ENCODE assay signal across 30 cellular contexts in the genomic region with DNA sequence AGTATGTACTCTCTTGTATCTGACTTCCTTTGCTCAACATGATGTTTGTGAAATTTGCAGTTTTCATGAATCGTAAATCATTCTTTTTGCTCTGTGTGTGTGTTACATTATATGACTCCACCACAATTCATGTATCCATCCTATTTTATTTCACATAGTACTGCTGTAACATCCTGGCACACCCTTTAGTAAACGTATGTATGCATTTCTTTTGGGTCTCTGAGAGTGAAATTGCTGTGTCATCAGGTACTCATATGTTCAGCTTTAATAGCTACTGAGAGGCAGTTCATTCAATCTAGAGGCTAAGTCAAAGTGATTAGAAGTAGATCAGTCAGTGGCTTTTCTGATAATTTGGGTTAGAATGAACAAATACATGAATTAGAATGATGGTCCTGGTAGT.
"Had no signal": no experiment of that assay in that cellular context is flagged by ENCODE, and none has a peak within 500 bp of the region (broad histone marks: within the 10 kb centered on the region; RNA-seq: fewer than 3 reads in every experiment).

No MANE protein-coding gene starts in this region.

- H3K9me3 Mint-ChIP-seq: activated CD4-positive, alpha-beta memory T cell treated with anti-CD3 and anti-CD28 coated beads, Interleukin-2, amount 10 ng/mL, durations not matched to agents 7 days and 5 days; activated CD4-positive, alpha-beta T cell treated with anti-CD3 and anti-CD28 coated beads, Interleukin-2, amount 10 ng/mL, durations not matched to agents 7 days and 5 days; activated T-cell treated with anti-CD3 and anti-CD28 coated beads, Interleukin-2, amount 50 U/mL, for 24 hours; activated T-helper 17 cell treated with anti-CD3 and anti-CD28 coated beads, Interleukin-2, amount 50 U/mL, for 72 hours; memory B cell; naive thymus-derived CD4-positive, alpha-beta T cell; neural crest cell; stimulated activated naive B cell treated with anti-CD40 and anti-IgM and Interleukin-4, amounts not matched to agents 10 μg/mL and 1 μg/mL and 100 μg/mL, for 72 hours had no signal

- H3K4me1 Mint-ChIP-seq: activated CD4-positive, alpha-beta T cell treated with anti-CD3 and anti-CD28 coated beads, Interleukin-2, amount 10 ng/mL, durations not matched to agents 7 days and 5 days; activated T-helper 17 cell treated with anti-CD3 and anti-CD28 coated beads, Interleukin-2, amount 50 U/mL, for 72 hours; memory B cell; naive thymus-derived CD4-positive, alpha-beta T cell; stimulated activated naive B cell treated with anti-CD40 and anti-IgM and Interleukin-4, amounts not matched to agents 10 μg/mL and 1 μg/mL and 100 μg/mL, for 72 hours had no signal

- FAIRE-seq: astrocyte, small intestine had no signal

- H3K27ac ChIP-seq: brain microvascular endothelial cell, esophagus muscularis mucosa, foreskin keratinocyte, heart right ventricle, stomach, thyroid gland, upper lobe of right lung, WERI-Rb-1 had no signal

- H3K36me3 Mint-ChIP-seq: memory B cell; naive thymus-derived CD4-positive, alpha-beta T cell; stimulated activated naive B cell treated with anti-CD40 and anti-IgM and Interleukin-4, amounts not matched to agents 10 μg/mL and 1 μg/mL and 100 μg/mL, for 72 hours had no signal

- H3K27me3 ChIP-seq: brain microvascular endothelial cell, esophagus muscularis mucosa, foreskin keratinocyte, heart right ventricle, thyroid gland, upper lobe of right lung had no signal

- H3K4me1 ChIP-seq: foreskin keratinocyte, stomach, upper lobe of right lung had no signal

- ATAC-seq: activated CD4-positive, CD25-positive, alpha-beta regulatory T cell treated with anti-CD3 and anti-CD28 coated beads, Interleukin-2, amount 50 U/mL, for 24 hours; activated T-helper 17 cell treated with anti-CD3 and anti-CD28 coated beads, Interleukin-2, amount 50 U/mL, for 72 hours; foreskin keratinocyte; heart right ventricle; naive thymus-derived CD4-positive, alpha-beta T cell; sciatic nerve; stimulated activated naive B cell treated with anti-CD40 and anti-IgM and Interleukin-4, amounts not matched to agents 10 μg/mL and 1 μg/mL and 100 μg/mL, for 72 hours; T-helper 17 cell; upper lobe of right lung had no signal

- H3K4me3 ChIP-seq: esophagus muscularis mucosa, heart right ventricle, stomach, thyroid gland, upper lobe of right lung had no signal

- H3K27ac Mint-ChIP-seq: activated CD4-positive, alpha-beta memory T cell treated with anti-CD3 and anti-CD28 coated beads, Interleukin-2, amount 10 ng/mL, durations not matched to agents 7 days and 5 days; activated CD4-positive, alpha-beta T cell treated with anti-CD3 and anti-CD28 coated beads, Interleukin-2, amount 10 ng/mL, durations not matched to agents 7 days and 5 days; activated T-cell treated with anti-CD3 and anti-CD28 coated beads, Interleukin-2, amount 50 U/mL, for 24 hours; activated T-helper 17 cell treated with anti-CD3 and anti-CD28 coated beads, Interleukin-2, amount 50 U/mL, for 72 hours; memory B cell; naive thymus-derived CD4-positive, alpha-beta T cell; stimulated activated naive B cell treated with anti-CD40 and anti-IgM and Interleukin-4, amounts not matched to agents 10 μg/mL and 1 μg/mL and 100 μg/mL, for 72 hours; T-helper 17 cell had no signal

- H3K36me3 ChIP-seq: brain microvascular endothelial cell, esophagus muscularis mucosa, heart right ventricle, stomach, thyroid gland, upper lobe of right lung, WERI-Rb-1 had no signal

- H3K4me3 Mint-ChIP-seq: activated CD4-positive, alpha-beta memory T cell treated with anti-CD3 and anti-CD28 coated beads, Interleukin-2, amount 10 ng/mL, durations not matched to agents 7 days and 5 days; activated CD4-positive, alpha-beta T cell treated with anti-CD3 and anti-CD28 coated beads, Interleukin-2, amount 10 ng/mL, durations not matched to agents 7 days and 5 days; activated T-cell treated with anti-CD3 and anti-CD28 coated beads, Interleukin-2, amount 50 U/mL, for 24 hours; activated T-helper 17 cell treated with anti-CD3 and anti-CD28 coated beads, Interleukin-2, amount 50 U/mL, for 72 hours; memory B cell; naive thymus-derived CD4-positive, alpha-beta T cell; neural crest cell; stimulated activated naive B cell treated with anti-CD40 and anti-IgM and Interleukin-4, amounts not matched to agents 10 μg/mL and 1 μg/mL and 100 μg/mL, for 72 hours; T-helper 17 cell had no signal

- DNase-seq: activated CD4-positive, alpha-beta memory T cell treated with anti-CD3 and anti-CD28 coated beads, Interleukin-2, amount 10 ng/mL, durations not matched to agents 7 days and 5 days; activated CD4-positive, alpha-beta T cell treated with anti-CD3 and anti-CD28 coated beads, Interleukin-2, amount 10 ng/mL, durations not matched to agents 7 days and 5 days; activated CD8-positive, alpha-beta memory T cell treated with anti-CD3 and anti-CD28 coated beads, Interleukin-2, amount 50 U/mL, for 48 hours; activated gamma-delta T cell treated with Interleukin-2 at 50 U/mL for 16 hours; activated naive CD4-positive, alpha-beta T cell treated with anti-CD3 and anti-CD28 coated beads, Interleukin-2, amount 50 U/mL, for 16 hours; activated T-cell treated with anti-CD3 and anti-CD28 coated beads, Interleukin-2, amount 50 U/mL, for 24 hours; amniotic stem cell; brain microvascular endothelial cell; caudate nucleus; heart right ventricle; midbrain; naive thymus-derived CD4-positive, alpha-beta T cell; occipital lobe; small intestine; stimulated activated CD4-positive, alpha-beta T cell treated with anti-CD3 and anti-CD28 coated beads, Interleukin-2, amount 100 ng/mL, for 24 hours; stimulated activated naive B cell treated with anti-CD40 and anti-IgM and Interleukin-4, amounts not matched to agents 10 μg/mL and 1 μg/mL and 100 μg/mL, for 72 hours; stomach; T-helper 17 cell; T1000; thyroid gland; upper lobe of right lung; WERI-Rb-1 had no signal

- H3K9me3 ChIP-seq: esophagus muscularis mucosa, heart right ventricle, stomach, thyroid gland, upper lobe of right lung had no signal
